14 cellular contexts compared by ENCODE assay signal in the genomic region with DNA sequence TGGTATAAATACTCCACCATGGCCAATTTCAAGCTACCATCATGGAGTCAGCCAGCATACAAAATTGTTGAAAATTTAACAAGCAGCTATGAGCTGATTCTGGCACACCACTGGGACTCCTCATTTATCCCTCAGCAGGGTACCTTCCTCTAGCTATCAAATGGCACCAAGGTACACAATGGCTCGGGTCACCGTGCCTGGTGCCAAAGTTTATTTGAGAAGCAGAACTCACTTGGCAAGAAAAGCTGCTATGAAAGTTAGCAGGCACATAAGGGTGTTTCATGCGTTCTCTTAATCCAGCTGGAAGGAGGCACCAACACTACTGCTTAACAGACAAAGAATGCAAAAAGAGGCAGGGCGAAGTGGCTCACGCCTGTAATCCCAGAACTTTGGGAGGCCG.
A peak's percentile ranks its signal among the peaks of the same experiment; 100 is the strongest.
DNase-seq lines count a peak whose midpoint lies in the region; ATAC-seq lines count a peak whose summit lies in the region.
"Had no signal": no experiment of that assay in that cellular context is flagged by ENCODE, and none has a peak within 500 bp of the region (broad histone marks: within the 10 kb centered on the region; RNA-seq: fewer than 3 reads in every experiment).

No MANE protein-coding gene starts in this region.

- peak overlapping the region; percentile 85 for H3K27ac Mint-ChIP-seq in activated naive CD8-positive, alpha-beta T cell
- no peak overlapping the region for H3K27ac Mint-ChIP-seq in activated naive CD8-positive, alpha-beta T cell treated with anti-CD3 and anti-CD28 coated beads, Interleukin-2, amount 50 U/mL, for 24 hours
- H3K27ac Mint-ChIP-seq: endodermal cell, HFFc6 had no signal

- no peaks in the 10 kb centered on the region for H3K27me3 Mint-ChIP-seq in activated naive CD8-positive, alpha-beta T cell
- H3K27me3 Mint-ChIP-seq in activated naive CD8-positive, alpha-beta T cell treated with anti-CD3 and anti-CD28 coated beads, Interleukin-2, amount 50 U/mL, for 24 hours = no peaks in the 10 kb centered on the region
- H3K27me3 Mint-ChIP-seq: naive B cell had no signal

- no peak for ATAC-seq in activated naive CD8-positive, alpha-beta T cell treated with anti-CD3 and anti-CD28 coated beads, Interleukin-2, amount 50 U/mL, for 24 hours
- ATAC-seq in GM19452 (IDR thresholded peaks at IDR 0.05; ENCODE audit: unreplicated experiment) = no peak

- peak overlapping the region; percentile 38 for H3K27ac ChIP-seq in effector memory CD4-positive, alpha-beta T cell (ENCODE audit: insufficient read depth, low read length, poor library complexity, severe bottlenecking)
- H3K27ac ChIP-seq: brain microvascular endothelial cell, right atrium auricular region had no signal

- H3K4me1 Mint-ChIP-seq in activated naive CD8-positive, alpha-beta T cell (ENCODE audit: low read depth) = peaks cover 78% of the 10 kb centered on the region
- peaks cover 79% of the 10 kb centered on the region for H3K4me1 Mint-ChIP-seq in activated naive CD8-positive, alpha-beta T cell treated with anti-CD3 and anti-CD28 coated beads, Interleukin-2, amount 50 U/mL, for 24 hours

- H3K4me3 ChIP-seq in effector memory CD4-positive, alpha-beta T cell (ENCODE audit: insufficient read depth, low read depth, low read length, poor library complexity, severe bottlenecking) = no peak overlapping the region
- H3K4me3 ChIP-seq: right atrium auricular region had no signal

- H3K4me3 Mint-ChIP-seq in activated naive CD8-positive, alpha-beta T cell = peak overlapping the region; percentile 56
- no peak overlapping the region for H3K4me3 Mint-ChIP-seq in activated naive CD8-positive, alpha-beta T cell treated with anti-CD3 and anti-CD28 coated beads, Interleukin-2, amount 50 U/mL, for 24 hours
- H3K4me3 Mint-ChIP-seq: endodermal cell, HFFc6 had no signal

- no peaks in the 10 kb centered on the region for H3K27me3 ChIP-seq in effector memory CD4-positive, alpha-beta T cell (replicated peaks; ENCODE audit: control insufficient read depth, insufficient read depth, low read length, poor library complexity, severe bottlenecking)
- H3K27me3 ChIP-seq: right atrium auricular region had no signal

- no peaks in the 10 kb centered on the region for H3K36me3 ChIP-seq in effector memory CD4-positive, alpha-beta T cell (ENCODE audit: control insufficient read depth, insufficient read depth, low read length)
- H3K36me3 ChIP-seq: brain microvascular endothelial cell, right atrium auricular region had no signal

- H3K9me3 Mint-ChIP-seq in activated naive CD8-positive, alpha-beta T cell (ENCODE audit: low read depth) = no peaks in the 10 kb centered on the region
- H3K9me3 Mint-ChIP-seq in activated naive CD8-positive, alpha-beta T cell treated with anti-CD3 and anti-CD28 coated beads, Interleukin-2, amount 50 U/mL, for 24 hours = no peaks in the 10 kb centered on the region
- H3K9me3 Mint-ChIP-seq: endodermal cell, HFFc6, naive B cell had no signal

- H3K4me1 ChIP-seq in effector memory CD4-positive, alpha-beta T cell (ENCODE audit: control insufficient read depth, insufficient read depth, low read length, poor library complexity, severe bottlenecking) = peaks cover 13% of the 10 kb centered on the region
- H3K4me1 ChIP-seq: right atrium auricular region had no signal

- DNase-seq in activated naive CD8-positive, alpha-beta T cell treated with anti-CD3 and anti-CD28 coated beads, Interleukin-2, amount 50 U/mL, for 24 hours = no peak
- DNase-seq in NCI-H2081 treated with DMSO at 0.1 percent for 48 hours (lab: John Stamatoyannopoulos, UW) = peak; percentile 71
- DNase-seq in effector memory CD4-positive, alpha-beta T cell = no peak
- no peak for DNase-seq in activated effector memory CD4-positive, alpha-beta T cell treated with anti-CD3 and anti-CD28 coated beads, Interleukin-2, amount 50 U/mL, for 16 hours
- DNase-seq in stimulated activated CD4-positive, alpha-beta T cell treated with anti-CD3 and anti-CD28 coated beads, Interleukin-4, amount 100 ng/mL, for 1 hour = no peak
- DNase-seq: brain microvascular endothelial cell, endodermal cell, HFFc6, naive B cell, NCI-H774, SHP77 treated with DMSO at 0.1 percent for 48 hours had no signal

- peaks cover 32% of the 10 kb centered on the region for H3K36me3 Mint-ChIP-seq in activated naive CD8-positive, alpha-beta T cell
- peaks cover 70% of the 10 kb centered on the region for H3K36me3 Mint-ChIP-seq in activated naive CD8-positive, alpha-beta T cell treated with anti-CD3 and anti-CD28 coated beads, Interleukin-2, amount 50 U/mL, for 24 hours (ENCODE audit: low read depth)

- no peaks in the 10 kb centered on the region for H3K9me3 ChIP-seq in effector memory CD4-positive, alpha-beta T cell (ENCODE audit: control insufficient read depth, low read length)
- H3K9me3 ChIP-seq: right atrium auricular region had no signal
